ENCODE assay signal across 22 cellular contexts in genomic region chr7:94507962-94508361, GRCh38. TPM values are rescaled to one million over a fixed set of nuclear protein-coding genes. Genes with fewer than 3 reads are reported as not detected.
DNase-seq lines count a peak whose midpoint lies in the region; ATAC-seq and TF ChIP-seq lines count a peak whose summit lies in the region.
"Had no signal": no experiment of that assay in that cellular context is flagged by ENCODE, and none has a peak within 500 bp of the region (broad histone marks: within the 10 kb centered on the region; RNA-seq: fewer than 3 reads in every experiment).

No MANE protein-coding gene starts in this region.

- H3K79me2 ChIP-seq in OCI-LY7 (ENCODE audit: insufficient read depth, low read depth, low read length), result peaks cover 27% of the 10 kb centered on the region; the same call in 1 of the 2 replicates

- 0 out of 2 replicates have a peak, but pooled peaks cover 3% of the 10 kb centered on the region for H4K20me1 ChIP-seq in OCI-LY7 (ENCODE audit: insufficient read depth, low read length)

- POLR2A ChIA-PET in HEK293T (lab: Yijun Ruan, JAX) (no interaction called here), OCI-LY7 (lab: Charles Lee) (no interaction called here)

- TF ChIP-seq EP300 in transverse colon (IDR thresholded peaks at IDR 0.05; ENCODE audit: low read depth), result no peak

- peaks cover 1% of the 10 kb centered on the region for H3K36me3 Mint-ChIP-seq in activated naive CD4-positive, alpha-beta T cell treated with anti-CD3 and anti-CD28 coated beads, Interleukin-2, amount 50 U/mL, for 24 hours
- H3K36me3 Mint-ChIP-seq in activated T-helper 17 cell treated with anti-CD3 and anti-CD28 coated beads, Interleukin-2, amount 50 U/mL, for 72 hours (ENCODE audit: low read depth), result peaks cover 10% of the 10 kb centered on the region

- peak in 2 of 5 experiments; percentile 11 to 48 for TF ChIP-seq CTCF in transverse colon (IDR thresholded peaks at IDR 0.05)
- TF ChIP-seq CTCF in OCI-LY7 (conservative IDR thresholded peaks at IDR 0.05; ENCODE audit: low read length), result no peak

- CTCF ChIA-PET in HEK293T (lab: Yijun Ruan, JAX), result no interaction called here
- CTCF ChIA-PET in OCI-LY7 (lab: Charles Lee; ENCODE audit: unreplicated experiment), result no interaction called here

- no peak for ATAC-seq in activated T-helper 17 cell treated with anti-CD3 and anti-CD28 coated beads, Interleukin-2, amount 50 U/mL, for 72 hours (replicated peaks)
- ATAC-seq: effector memory CD8-positive, alpha-beta T cell; foreskin keratinocyte; left cardiac atrium had no signal

- no peak overlapping the region for H3K27ac Mint-ChIP-seq in activated naive CD4-positive, alpha-beta T cell treated with anti-CD3 and anti-CD28 coated beads, Interleukin-2, amount 50 U/mL, for 24 hours
- H3K27ac Mint-ChIP-seq in activated T-helper 17 cell treated with anti-CD3 and anti-CD28 coated beads, Interleukin-2, amount 50 U/mL, for 72 hours, result peak overlapping the region; percentile 91

- no peak overlapping the region for H2AFZ ChIP-seq in OCI-LY7 (ENCODE audit: low read length)

- no peaks in the 10 kb centered on the region for H3K27me3 ChIP-seq in transverse colon
- H3K27me3 ChIP-seq: breast epithelium, suprapubic skin had no signal

- H3K4me1 ChIP-seq in transverse colon (peaks cover 0 to 38% (median 25%) of the 10 kb centered on the region in 4 donors), OCI-LY7 (ENCODE audit: insufficient read depth, low read length, poor library complexity, severe bottlenecking) (peaks cover 40% of the 10 kb centered on the region)
- H3K4me1 ChIP-seq: breast epithelium had no signal

- intact Hi-C loops in transverse colon (cut with DNase I; ENCODE audit: low total_unique reads) (no loop called here), OCI-LY7 (cut with micrococcal nuclease; ENCODE audit: unreplicated experiment) (loop anchor here (10.0 kb wide), 1 partner anchor 343 kb away; no protein-coding TSS in a partner anchor)

- TF ChIP-seq POLR2A in transverse colon (IDR thresholded peaks at IDR 0.05), result no peak

- no peaks in the 10 kb centered on the region for H3K27me3 Mint-ChIP-seq in activated naive CD4-positive, alpha-beta T cell treated with anti-CD3 and anti-CD28 coated beads, Interleukin-2, amount 50 U/mL, for 24 hours
- no peaks in the 10 kb centered on the region for H3K27me3 Mint-ChIP-seq in activated T-helper 17 cell treated with anti-CD3 and anti-CD28 coated beads, Interleukin-2, amount 50 U/mL, for 72 hours
- H3K27me3 Mint-ChIP-seq: effector memory CD8-positive, alpha-beta T cell had no signal

- H3K4me1 Mint-ChIP-seq in activated naive CD4-positive, alpha-beta T cell treated with anti-CD3 and anti-CD28 coated beads, Interleukin-2, amount 50 U/mL, for 24 hours, result peaks cover 33% of the 10 kb centered on the region
- peaks cover 28% of the 10 kb centered on the region for H3K4me1 Mint-ChIP-seq in activated T-helper 17 cell treated with anti-CD3 and anti-CD28 coated beads, Interleukin-2, amount 50 U/mL, for 72 hours

- no peaks in the 10 kb centered on the region for H3K36me3 ChIP-seq in transverse colon
- H3K36me3 ChIP-seq in OCI-LY7 (ENCODE audit: insufficient read depth, low read length), result no peaks in the 10 kb centered on the region; the same call in 1 of the 2 replicates
- H3K36me3 ChIP-seq: breast epithelium, suprapubic skin had no signal

- H3K4me3 ChIP-seq in transverse colon, result no peak overlapping the region
- no peak overlapping the region for H3K4me3 ChIP-seq in OCI-LY7 (ENCODE audit: low read depth, low read length, poor library complexity, severe bottlenecking)
- H3K4me3 ChIP-seq: SK-N-MC, skin epidermis, suprapubic skin had no signal

- H3K27ac ChIP-seq in transverse colon (peak overlapping the region; percentile 33 to 96 (median 95)), OCI-LY7 (ENCODE audit: low read depth, low read length, poor library complexity, severe bottlenecking) (no peak overlapping the region)
- H3K27ac ChIP-seq: foreskin keratinocyte, SK-N-MC, suprapubic skin had no signal

- in situ Hi-C loops in transverse colon (cut with MboI; ENCODE audit: low pct_ligation_motif_present in 1 of 4, low pct_unique_long_range_greater_than_20kb in 1 of 4, low sequenced_read_pairs in 3 of 4), result no loop called here

- H3K9me3 Mint-ChIP-seq in activated naive CD4-positive, alpha-beta T cell treated with anti-CD3 and anti-CD28 coated beads, Interleukin-2, amount 50 U/mL, for 24 hours, result no peaks in the 10 kb centered on the region
- H3K9me3 Mint-ChIP-seq in activated T-helper 17 cell treated with anti-CD3 and anti-CD28 coated beads, Interleukin-2, amount 50 U/mL, for 72 hours, result no peaks in the 10 kb centered on the region
- H3K9me3 Mint-ChIP-seq: effector memory CD8-positive, alpha-beta T cell had no signal

- peak overlapping the region; percentile 87 for H3K4me3 Mint-ChIP-seq in activated naive CD4-positive, alpha-beta T cell treated with anti-CD3 and anti-CD28 coated beads, Interleukin-2, amount 50 U/mL, for 24 hours
- peak overlapping the region; percentile 91 for H3K4me3 Mint-ChIP-seq in activated T-helper 17 cell treated with anti-CD3 and anti-CD28 coated beads, Interleukin-2, amount 50 U/mL, for 72 hours

- BruUV-seq in OCI-LY7 (replicated peaks; lab: Mats Ljungman, UMichigan), result no TSS peak

- no peaks in the 10 kb centered on the region for H3K9me3 ChIP-seq in transverse colon
- H3K9me3 ChIP-seq in OCI-LY7 (ENCODE audit: low read length), result no peaks in the 10 kb centered on the region
- H3K9me3 ChIP-seq: breast epithelium, suprapubic skin had no signal

- no peak overlapping the region for H3K4me2 ChIP-seq in OCI-LY7 (ENCODE audit: low read length)

- no peak for DNase-seq in activated naive CD4-positive, alpha-beta T cell treated with Interleukin-2 at 50 U/mL for 16 hours
- no peak for DNase-seq in HEK293T (ENCODE audit: extremely low spot score)
- DNase-seq in transverse colon, result no peak
- DNase-seq in OCI-LY7 (ENCODE audit: low spot score), result no peak
- no peak for DNase-seq in OCI-M1 (lab: John Stamatoyannopoulos, UW)
- DNase-seq: activated CD8-positive, alpha-beta memory T cell treated with anti-CD3 and anti-CD28 coated beads, Interleukin-2, amount 50 U/mL, for 48 hours; activated naive CD4-positive, alpha-beta T cell; amygdala; effector memory CD8-positive, alpha-beta T cell; foreskin keratinocyte; GF-D8; Karpas-422; left cardiac atrium; NCI-H526; occipital lobe; T-helper 9 cell had no signal

- H3K9me2 ChIP-seq in OCI-LY7 (ENCODE audit: insufficient read depth, low read length), result no peaks in the 10 kb centered on the region

TF ChIP-seq in HEK293T, 16 proteins besides CTCF, POLR2A, EP300 and RAD21:
- TF ChIP-seq PKNOX1 (IDR thresholded peaks at IDR 0.05) (peak; percentile 46), FOXM1 (IDR thresholded peaks at IDR 0.05; ENCODE audit: borderline replicate concordance) (no peak)

RNA-seq across cellular contexts. Expression of gene CASD1, which starts 1.6 kb away (rescaled TPM):
- total RNA-seq in activated T-helper 17 cell treated with anti-CD3 and anti-CD28 coated beads, Interleukin-2, amount 50 U/mL, for 72 hours, result 10 to 100 TPM; 14.2 to 26.6 TPM
- total RNA-seq in transverse colon (10 to 100 TPM; 21.7 to 73.7 (median 63.3) TPM), OCI-LY7 (2022) (22.6 and 24.7 TPM in 2 replicates)
- 11.7 and 19.6 TPM in 2 replicates for total RNA-seq in OCI-LY7 (2014; rRNA removed; shearing (Covaris generic))
